ENCODE assay signal across 30 cellular contexts in genomic region chr4:3353747-3354454, GRCh38.
DNase-seq lines count a peak whose midpoint lies in the region; FAIRE-seq and TF ChIP-seq lines count a peak whose summit lies in the region.
"Had no signal": no experiment of that assay in that cellular context is flagged by ENCODE, and none has a peak within 500 bp of the region (broad histone marks: within the 10 kb centered on the region; RNA-seq: fewer than 3 reads in every experiment).

No MANE protein-coding gene starts in this region.

- no peaks in the 10 kb centered on the region for H3K9me3 ChIP-seq in mammary epithelial cell (replicated peaks; ENCODE audit: insufficient read depth, low read length)
- no peaks in the 10 kb centered on the region for H3K9me3 ChIP-seq in liver (ENCODE audit: control insufficient read depth in 4 of 4, low read length in 3 of 4)
- H3K9me3 ChIP-seq: BE2C, gastroesophageal sphincter, stomach had no signal

- no peaks in the 10 kb centered on the region for H4K20me1 ChIP-seq in mammary epithelial cell (ENCODE audit: insufficient read depth, low read length)

- H3K9me3 Mint-ChIP-seq in MCF 10A (ENCODE audit: unreplicated experiment), result no peaks in the 10 kb centered on the region
- H3K9me3 Mint-ChIP-seq in mesothelial cell of epicardium, result peaks cover 22% of the 10 kb centered on the region
- peaks cover 6 to 22% (median 16%) of the 10 kb centered on the region in 7 donors for H3K9me3 Mint-ChIP-seq in CD14-positive monocyte

- POLR2A ChIA-PET in MCF 10A (lab: Yijun Ruan, JAX), result interaction anchor here (0.6 to 1.6 kb wide), 5 partner anchors 31 to 278 kb away, joined by 3 to 6 read pairs (median 4); no protein-coding TSS in a partner anchor

- TF ChIP-seq CTCF in mammary epithelial cell (conservative IDR thresholded peaks at IDR 0.05 in 1 of 2, IDR thresholded peaks at IDR 0.05 in 1 of 2; ENCODE audit: extremely low read depth in 1 of 2, insufficient read depth in 1 of 2, low read depth in 1 of 2, low read length in 2 of 2), result no peak
- no peak for TF ChIP-seq CTCF in MCF 10A (IDR thresholded peaks at IDR 0.05; ENCODE audit: unreplicated experiment)
- TF ChIP-seq CTCF in liver (IDR thresholded peaks at IDR 0.05; ENCODE audit: low read depth, low read length, missing input control), result no peak
- no peak for TF ChIP-seq CTCF in mesothelial cell of epicardium (IDR thresholded peaks at IDR 0.05; ENCODE audit: unreplicated experiment)
- no peak for TF ChIP-seq CTCF in CD14-positive monocyte (IDR thresholded peaks at IDR 0.05)

- H3K4me3 ChIP-seq in mammary epithelial cell (replicated peaks in 1 of 3; ENCODE audit: insufficient read depth in 1 of 3, low read depth in 2 of 3, low read length in 3 of 3), result no peak overlapping the region
- H3K4me3 ChIP-seq in liver (ENCODE audit: low read depth in 1 of 3, low read length in 3 of 3), result no peak overlapping the region
- H3K4me3 ChIP-seq: gastroesophageal sphincter, GM23248, stomach, tibial nerve had no signal

- H3K4me1 ChIP-seq in mammary epithelial cell (ENCODE audit: insufficient read depth, low read length), result peaks cover 3% of the 10 kb centered on the region
- H3K4me1 ChIP-seq in liver (ENCODE audit: control insufficient read depth in 4 of 4, insufficient read depth in 4 of 4, low read length in 3 of 4), result peaks cover 0 to 25% (median 11%) of the 10 kb centered on the region in 4 donors
- H3K4me1 ChIP-seq: BE2C, gastroesophageal sphincter, tibial nerve had no signal

- TF ChIP-seq RAD21 in liver (IDR thresholded peaks at IDR 0.05), result no peak

- H3K36me3 ChIP-seq in mammary epithelial cell (ENCODE audit: insufficient read depth, low read length) (no peaks in the 10 kb centered on the region), liver (ENCODE audit: control insufficient read depth in 4 of 4, insufficient read depth in 3 of 4, low read depth in 1 of 4, low read length in 3 of 4) (no peaks in the 10 kb centered on the region)
- H3K36me3 ChIP-seq: BE2C, brain microvascular endothelial cell, gastroesophageal sphincter, stomach, tibial nerve had no signal

- DNase-seq in mammary epithelial cell, result peak; percentile 33
- DNase-seq in MCF 10A (ENCODE audit: unreplicated experiment), result no peak
- peak; percentile 54 for DNase-seq in dermis blood vessel endothelial cell
- peak; percentile 23 for DNase-seq in ureter (ENCODE audit: low spot score)
- no peak for DNase-seq in frontal cortex (ENCODE audit: low spot score in 2 of 2)
- no peak for DNase-seq in mesothelial cell of epicardium (ENCODE audit: low spot score in 2 of 2, unreplicated experiment in 2 of 2)
- no peak for DNase-seq in CD14-positive monocyte (ENCODE audit: low spot score)
- DNase-seq: activated CD4-positive, CD25-positive, alpha-beta regulatory T cell treated with anti-CD3 and anti-CD28 coated beads, Interleukin-2, amount 50 U/mL, for 72 hours; activated naive CD4-positive, alpha-beta T cell treated with anti-CD3 and anti-CD28 coated beads, Interleukin-2, amount 10 ng/mL, durations not matched to agents 7 days and 5 days; BE2C; brain microvascular endothelial cell; Calu3; effector CD8-positive, alpha-beta T cell; GM23248; hypothalamus; immature natural killer cell; midbrain; NCI-H1436; NCI-H446; NCI-H82; occipital lobe; RPMI8226; small intestine; stomach; T-helper 1 cell had no signal

- no peaks in the 10 kb centered on the region for H3K79me2 ChIP-seq in mammary epithelial cell (ENCODE audit: insufficient read depth, low read length)

- H3K36me3 Mint-ChIP-seq in MCF 10A (ENCODE audit: insufficient read depth, unreplicated experiment), result no peaks in the 10 kb centered on the region
- peaks cover 31% of the 10 kb centered on the region for H3K36me3 Mint-ChIP-seq in mesothelial cell of epicardium
- peaks cover 0 to 6% of the 10 kb centered on the region in 2 donors for H3K36me3 Mint-ChIP-seq in CD14-positive monocyte
- H3K36me3 Mint-ChIP-seq: immature natural killer cell had no signal

- no peak overlapping the region for H3K4me2 ChIP-seq in mammary epithelial cell (ENCODE audit: insufficient read depth, low read depth, low read length)

- CTCF ChIA-PET in mammary epithelial cell (lab: Charles Lee; ENCODE audit: low non-redundant PET), result interaction anchor here (0.6 kb wide), 1 partner anchor 130 kb away, joined by 3 read pairs; no protein-coding TSS in a partner anchor
- CTCF ChIA-PET in MCF 10A (lab: Yijun Ruan, JAX), result interaction anchor here (0.6 to 1.5 kb wide), 5 partner anchors 9 to 159 kb away, joined by 3 to 6 read pairs (median 5); no protein-coding TSS in a partner anchor

- FAIRE-seq in frontal cortex (lab: Jason Lieb, UNC), result no peak
- FAIRE-seq: small intestine had no signal

- BruUV-seq in mammary epithelial cell (replicated peaks; lab: Mats Ljungman, UMichigan) (TSS peak; percentile 49), MCF 10A (replicated peaks; lab: Mats Ljungman, UMichigan) (no TSS peak)

- dilution Hi-C loops in mammary epithelial cell (cut with HindIII; ENCODE audit: low sequenced_read_pairs), result no loop called here

- no peaks in the 10 kb centered on the region for H3K27me3 Mint-ChIP-seq in MCF 10A (ENCODE audit: insufficient read depth, unreplicated experiment)
- no peaks in the 10 kb centered on the region for H3K27me3 Mint-ChIP-seq in mesothelial cell of epicardium (ENCODE audit: low read depth)
- no peaks in the 10 kb centered on the region for H3K27me3 Mint-ChIP-seq in CD14-positive monocyte (ENCODE audit: low read depth in 3 of 3)
- H3K27me3 Mint-ChIP-seq: naive thymus-derived CD8-positive, alpha-beta T cell had no signal

- in situ Hi-C loops in mammary epithelial cell (cut with MboI; ENCODE audit: low sequenced_read_pairs in 2 of 2), result loop anchor here in 1 of 2 donors (10.0 kb wide), 1 partner anchor 81 kb away; no protein-coding TSS in a partner anchor

- H3K4me3 Mint-ChIP-seq in MCF 10A (ENCODE audit: unreplicated experiment), result no peak overlapping the region
- H3K4me3 Mint-ChIP-seq in mesothelial cell of epicardium, result no peak overlapping the region
- no peak overlapping the region for H3K4me3 Mint-ChIP-seq in CD14-positive monocyte
- H3K4me3 Mint-ChIP-seq: activated naive CD4-positive, alpha-beta T cell treated with anti-CD3 and anti-CD28 coated beads, Interleukin-2, amount 10 ng/mL, durations not matched to agents 7 days and 5 days; activated T-helper 1 cell treated with anti-CD3 and anti-CD28 coated beads, Interleukin-12 subunit alpha, Interleukin-12 subunit beta, Interleukin-2, Interleukin-4 antibody, amounts not matched to agents 30 ng/mL and 10 ng/mL and 1 ng/mL, durations not matched to agents 14 hours and 24 hours and 36 hours; immature natural killer cell; naive thymus-derived CD8-positive, alpha-beta T cell had no signal

- H3K27ac ChIP-seq in mammary epithelial cell (ENCODE audit: insufficient read depth, low read depth, low read length) (no peak overlapping the region), liver (ENCODE audit: low read depth in 1 of 2, low read length in 2 of 2) (peak overlapping the region; percentile 83 to 90)
- H3K27ac ChIP-seq: brain microvascular endothelial cell, gastroesophageal sphincter, GM23248, tibial nerve had no signal

- H3K9ac ChIP-seq in mammary epithelial cell (ENCODE audit: insufficient read depth, low read length), result no peak overlapping the region
- H3K9ac ChIP-seq in liver (ENCODE audit: low read depth in 1 of 2, low read length in 2 of 2), result peak overlapping the region in 1 of 2 donors; percentile 17
- H3K9ac ChIP-seq: GM23248 had no signal

- H3K27ac Mint-ChIP-seq in MCF 10A (ENCODE audit: low read depth, unreplicated experiment) (no peak overlapping the region), mesothelial cell of epicardium (no peak overlapping the region), CD14-positive monocyte (no peak overlapping the region)
- H3K27ac Mint-ChIP-seq: activated naive CD4-positive, alpha-beta T cell treated with anti-CD3 and anti-CD28 coated beads, Interleukin-2, amount 10 ng/mL, durations not matched to agents 7 days and 5 days; activated T-helper 1 cell treated with anti-CD3 and anti-CD28 coated beads, Interleukin-12 subunit alpha, Interleukin-12 subunit beta, Interleukin-2, Interleukin-4 antibody, amounts not matched to agents 30 ng/mL and 10 ng/mL and 1 ng/mL, durations not matched to agents 14 hours and 24 hours and 36 hours; immature natural killer cell had no signal

- no peak overlapping the region for H2AFZ ChIP-seq in mammary epithelial cell (ENCODE audit: low read depth, low read length)
- H2AFZ ChIP-seq: GM23248 had no signal

- intact Hi-C loops in mammary epithelial cell (cut with micrococcal nuclease) (no loop called here), MCF 10A (cut with micrococcal nuclease) (no loop called here), CD14-positive monocyte (cut with micrococcal nuclease) (loop anchor here in 1 of 2 donors (5.0 kb wide), 1 partner anchor 33 kb away; no protein-coding TSS in a partner anchor)

- WGBS in mammary epithelial cell (ENCODE audit: low coverage, missing lambda C conversion rate), result 78% methylated on average over 4 of the region's 4 CpGs
- WGBS in liver, result 62% methylated on average over 4 of the region's 4 CpGs

- H3K27me3 ChIP-seq in mammary epithelial cell (ENCODE audit: insufficient read depth, low read length) (no peaks in the 10 kb centered on the region), liver (ENCODE audit: control insufficient read depth in 4 of 4, insufficient read depth in 4 of 4, low read length in 3 of 4) (no peaks in the 10 kb centered on the region)
- H3K27me3 ChIP-seq: BE2C, brain microvascular endothelial cell, gastroesophageal sphincter, stomach, tibial nerve had no signal

- H3K4me1 Mint-ChIP-seq in MCF 10A (ENCODE audit: insufficient read depth, unreplicated experiment), result no peaks in the 10 kb centered on the region
- no peaks in the 10 kb centered on the region for H3K4me1 Mint-ChIP-seq in mesothelial cell of epicardium
- H3K4me1 Mint-ChIP-seq in CD14-positive monocyte, result peaks cover 22% of the 10 kb centered on the region

TF ChIP-seq in liver, 16 proteins besides CTCF, POLR2A, EP300 and RAD21:
- TF ChIP-seq JUND (IDR thresholded peaks at IDR 0.05) (peak in 1 of 2 donors; percentile 19), EGR1 (IDR thresholded peaks at IDR 0.05; ENCODE audit: low read depth in 2 of 2) (no peak)

Comparison
In these comparisons a context has a peak if more than half of its experiments do, and no peak if none do; other contexts are left out.
1. DNase-seq: peak in mammary epithelial cell (single experiment), dermis blood vessel endothelial cell (single experiment) and ureter (single experiment); none in MCF 10A (single experiment), frontal cortex (0 of 2), mesothelial cell of epicardium (0 of 2) and CD14-positive monocyte (single experiment).